17 cellular contexts compared by ENCODE assay signal in the genomic region with DNA sequence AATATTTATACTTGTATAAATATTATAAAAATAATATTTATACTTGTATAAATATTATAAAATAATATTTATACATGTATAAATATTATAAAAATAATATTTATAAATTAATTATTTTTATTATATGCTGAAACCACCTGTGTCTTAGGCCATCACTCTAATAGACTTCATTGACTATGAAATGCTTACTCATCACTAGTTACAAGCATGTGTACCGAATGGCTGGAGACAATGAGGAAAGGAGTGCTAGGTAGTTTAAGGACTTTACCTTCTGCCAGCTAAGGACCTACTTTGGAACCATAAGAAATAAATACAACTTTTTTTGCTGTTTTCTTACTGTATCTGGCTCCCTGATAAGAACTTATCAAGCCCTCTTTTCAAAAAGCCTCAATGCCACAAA.
DNase-seq lines count a peak whose midpoint lies in the region; ATAC-seq, FAIRE-seq and TF ChIP-seq lines count a peak whose summit lies in the region.
"Had no signal": no experiment of that assay in that cellular context is flagged by ENCODE, and none has a peak within 500 bp of the region (broad histone marks: within the 10 kb centered on the region; RNA-seq: fewer than 3 reads in every experiment).

No MANE protein-coding gene starts in this region.

- no peak overlapping the region for H4K5ac ChIP-seq in IMR-90 (ENCODE audit: low read depth, low read length)

- no peak overlapping the region for H3K18ac ChIP-seq in IMR-90 (ENCODE audit: low read depth, low read length)

- no peak overlapping the region for H3K56ac ChIP-seq in IMR-90 (ENCODE audit: extremely low read depth, insufficient read depth, low read length)

- no peak overlapping the region for H4K8ac ChIP-seq in IMR-90 (ENCODE audit: low read depth in 2 of 2, low read length in 2 of 2)

- no peak for ATAC-seq in IMR-90 (ENCODE audit: low read depth)
- ATAC-seq in K562 = no peak
- no peak for ATAC-seq in body of pancreas

- H2BK5ac ChIP-seq in IMR-90 (ENCODE audit: low read depth, low read length, poor library complexity, severe bottlenecking) = no peak overlapping the region

- H3K4me3 ChIP-seq in IMR-90 (ENCODE audit: insufficient read depth, low read depth, low read length) (no peak overlapping the region), K562 (no peak overlapping the region), body of pancreas (no peak overlapping the region), dorsolateral prefrontal cortex (no peak overlapping the region)
- H3K4me3 ChIP-seq: HAP-1 had no signal

- no peaks in the 10 kb centered on the region for H3K79me2 ChIP-seq in K562 (ENCODE audit: control insufficient read depth, insufficient read depth, low read length)

- H2AK9ac ChIP-seq in IMR-90 (replicated peaks; ENCODE audit: low read depth, low read length, poor library complexity) = no peak overlapping the region

- no peak for TF ChIP-seq CTCF in IMR-90 (conservative IDR thresholded peaks at IDR 0.05; ENCODE audit: low read depth, low read length)
- no peak for TF ChIP-seq CTCF in K562 (IDR thresholded peaks at IDR 0.05 in 2 of 3, conservative IDR thresholded peaks at IDR 0.05 in 1 of 3; ENCODE audit: insufficient read depth in 2 of 3, low read depth in 1 of 3, low read length in 3 of 3)
- TF ChIP-seq CTCF in body of pancreas (IDR thresholded peaks at IDR 0.05) = no peak
- TF ChIP-seq CTCF in dorsolateral prefrontal cortex (IDR thresholded peaks at IDR 0.05 in 54 of 56, conservative IDR thresholded peaks at IDR 0.05 in 2 of 56; ENCODE audit: low read depth in 1 of 56, partially characterized antibody in 56 of 56) = no peak

- CTCF ChIA-PET in IMR-90 (lab: Yijun Ruan, JAX) (no interaction called here), K562 (lab: Yijun Ruan, JAX; ENCODE audit: low intra/inter-chr PET ratio) (no interaction called here)

- H3K9me1 ChIP-seq in IMR-90 (ENCODE audit: insufficient read depth, low read length) = no peaks in the 10 kb centered on the region
- no peaks in the 10 kb centered on the region for H3K9me1 ChIP-seq in K562 (ENCODE audit: control insufficient read depth, insufficient read depth, low read length)

- no peak overlapping the region for H3K4me2 ChIP-seq in IMR-90 (ENCODE audit: low read depth, low read length)
- no peak overlapping the region for H3K4me2 ChIP-seq in K562 (ENCODE audit: insufficient read depth, low read length)

- BruUV-seq in IMR-90 (replicated peaks; lab: Mats Ljungman, UMichigan) (no TSS peak), K562 (replicated peaks; lab: Mats Ljungman, UMichigan) (no TSS peak)

- POLR2A ChIA-PET in IMR-90 (lab: Charles Lee; ENCODE audit: unreplicated experiment) (no interaction called here), K562 (lab: Yijun Ruan, JAX) (no interaction called here)

- no peak overlapping the region for H2BK15ac ChIP-seq in IMR-90 (ENCODE audit: low read depth, low read length)

- DNase-seq in IMR-90 (no peak), RCC 7860 (ENCODE audit: low spot score) (no peak), K562 (ENCODE audit: extremely low read depth in 1 of 4, low spot score in 3 of 4) (no peak), body of pancreas (no peak), dorsolateral prefrontal cortex (no peak), NCI-H1694 treated with DMSO at 0.1 percent for 48 hours (lab: John Stamatoyannopoulos, UW) (no peak)
- DNase-seq: C1 segment of cervical spinal cord; Calu3; CD4-positive, alpha-beta memory T cell; COR-L47; DMS53; DMS79 treated with DMSO at 0.1 percent for 48 hours; GOT3; HFFc6 had no signal

- intact Hi-C loops in IMR-90 (cut with micrococcal nuclease) (no loop called here), K562 (cut with micrococcal nuclease) (loop anchor here (10.0 kb wide), 1 partner anchor 219 kb away; no protein-coding TSS in a partner anchor), body of pancreas (cut with DNase I) (no loop called here), dorsolateral prefrontal cortex (cut with DNase I) (loop anchor here in 1 of 2 donors (10.0 kb wide), 2 partner anchors 141 to 159 kb away; no protein-coding TSS in a partner anchor)

- no peak overlapping the region for H3K14ac ChIP-seq in IMR-90 (replicated peaks; ENCODE audit: low read depth, low read length)

- no peak for TF ChIP-seq EP300 in K562 (IDR thresholded peaks at IDR 0.05; ENCODE audit: low read length)

- H3K9me3 ChIP-seq in IMR-90 (ENCODE audit: control insufficient read depth, insufficient read depth, low read length) = no peaks in the 10 kb centered on the region
- H3K9me3 ChIP-seq in K562 (replicated peaks; ENCODE audit: control insufficient read depth, insufficient read depth, low read depth, low read length) = peaks cover 11% of the 10 kb centered on the region
- H3K9me3 ChIP-seq in body of pancreas = no peaks in the 10 kb centered on the region
- H3K9me3 ChIP-seq: HAP-1 had no signal

- no peaks in the 10 kb centered on the region for H3K79me1 ChIP-seq in IMR-90 (ENCODE audit: low read depth in 1 of 2, low read length in 2 of 2)

- H3K9ac ChIP-seq in IMR-90 (ENCODE audit: low read depth, low read length) (no peak overlapping the region), K562 (ENCODE audit: insufficient read depth in 1 of 2, low read depth in 2 of 2, low read length in 2 of 2) (no peak overlapping the region)

- H3K4me1 ChIP-seq in IMR-90 (ENCODE audit: control insufficient read depth, insufficient read depth, low read length) = no peaks in the 10 kb centered on the region
- peaks cover 3 to 20% of the 10 kb centered on the region in 2 experiments; a peak in 3 of 5 replicates for H3K4me1 ChIP-seq in K562 (replicated peaks in 1 of 2; ENCODE audit: control insufficient read depth in 2 of 2, insufficient read depth in 2 of 2, low read length in 2 of 2)
- H3K4me1 ChIP-seq in body of pancreas = no peaks in the 10 kb centered on the region
- H3K4me1 ChIP-seq: HAP-1 had no signal

- dilution Hi-C loops in IMR-90 (cut with HindIII; ENCODE audit: low sequenced_read_pairs, unreplicated experiment) = no loop called here

- H3K4ac ChIP-seq in IMR-90 (ENCODE audit: low read depth, low read length) = no peak overlapping the region

- no peak overlapping the region for H3K23ac ChIP-seq in IMR-90 (ENCODE audit: low read depth, low read length)

- H3K36me3 ChIP-seq in IMR-90 (ENCODE audit: control insufficient read depth, insufficient read depth, low read length) (no peaks in the 10 kb centered on the region), K562 (ENCODE audit: control insufficient read depth, insufficient read depth, low read length) (0 out of 3 replicates have a peak, but pooled peaks cover 4% of the 10 kb centered on the region), body of pancreas (replicated peaks in 1 of 2; ENCODE audit: insufficient read depth in 1 of 2, low read depth in 2 of 2) (no peaks in the 10 kb centered on the region)
- H3K36me3 ChIP-seq: HAP-1 had no signal

- no peaks in the 10 kb centered on the region for H4K20me1 ChIP-seq in IMR-90 (ENCODE audit: insufficient read depth, low read length)
- no peaks in the 10 kb centered on the region for H4K20me1 ChIP-seq in K562 (replicated peaks; ENCODE audit: control insufficient read depth, insufficient read depth, low read length)

- no peak for TF ChIP-seq RAD21 in IMR-90 (IDR thresholded peaks at IDR 0.05; ENCODE audit: low read length)
- TF ChIP-seq RAD21 in K562 (CRISPR knock-in tag; conservative IDR thresholded peaks at IDR 0.05 in 1 of 2, IDR thresholded peaks at IDR 0.05 in 1 of 2) = no peak

- no peak overlapping the region for H3K27ac ChIP-seq in IMR-90 (ENCODE audit: insufficient read depth, low read length)
- no peak overlapping the region for H3K27ac ChIP-seq in K562 (ENCODE audit: extremely low read depth, low read depth, low read length)
- no peak overlapping the region for H3K27ac ChIP-seq in body of pancreas
- no peak overlapping the region for H3K27ac ChIP-seq in dorsolateral prefrontal cortex

- H2BK20ac ChIP-seq in IMR-90 (ENCODE audit: low read depth, low read length) = no peak overlapping the region

- H2BK120ac ChIP-seq in IMR-90 (ENCODE audit: low read depth, low read length) = no peak overlapping the region

- WGBS in IMR-90 (ENCODE audit: extremely low coverage in 2 of 2, insufficient read length in 1 of 2), 2 experiments = no CpG with 5 or more reads among the region's 1 CpG
- WGBS in K562 (ENCODE audit: insufficient coverage, low coverage, missing lambda C conversion rate) = 17% methylated on average over 1 of the region's 1 CpG
- 53 to 59% methylated on average over 1 of the region's 1 CpG for WGBS in body of pancreas, 2 donors

- TF ChIP-seq POLR2A in IMR-90 (IDR thresholded peaks at IDR 0.05; ENCODE audit: low read depth, low read length) (no peak), K562 (conservative IDR thresholded peaks at IDR 0.05) (no peak), body of pancreas (IDR thresholded peaks at IDR 0.05) (no peak)

- no peak overlapping the region for H4K91ac ChIP-seq in IMR-90 (ENCODE audit: insufficient read depth, low read depth, low read length)

- H2AK5ac ChIP-seq in IMR-90 (ENCODE audit: low read depth, low read length) = no peak overlapping the region

- H3K27me3 ChIP-seq in IMR-90 (ENCODE audit: control insufficient read depth, insufficient read depth, low read length) = no peaks in the 10 kb centered on the region
- H3K27me3 ChIP-seq in K562 (ENCODE audit: control insufficient read depth in 2 of 2, insufficient read depth in 2 of 2, low read length in 2 of 2) = no peaks in the 10 kb centered on the region
- H3K27me3 ChIP-seq in body of pancreas = no peaks in the 10 kb centered on the region
- no peaks in the 10 kb centered on the region for H3K27me3 ChIP-seq in dorsolateral prefrontal cortex

- in situ Hi-C loops in IMR-90 (cut with MboI; ENCODE audit: low sequenced_read_pairs) = no loop called here
- in situ Hi-C loops in K562 (cut with MboI) = no loop called here

- peak; percentile 98 for FAIRE-seq in RCC 7860 (lab: Jason Lieb, UNC)
- FAIRE-seq in K562 (lab: Jason Lieb, UNC) = no peak
- FAIRE-seq: GM12892, H54 had no signal

- H2AFZ ChIP-seq in IMR-90 (replicated peaks; ENCODE audit: low read length, poor library complexity) (no peak overlapping the region), K562 (ENCODE audit: low read depth, low read length) (peak overlapping the region; percentile 26; the same call in 1 of the 2 replicates)

TF ChIP-seq in IMR-90, 13 proteins besides CTCF, POLR2A, EP300 and RAD21:
- no peak for TF ChIP-seq RFX5 (IDR thresholded peaks at IDR 0.05; ENCODE audit: low read depth, low read length)
- TF ChIP-seq MAFK (IDR thresholded peaks at IDR 0.05; ENCODE audit: low read depth, low read length) = peak; percentile 61

TF ChIP-seq in K562, 482 proteins besides CTCF, POLR2A, EP300 and RAD21 (continues in another document):
- TF ChIP-seq ZNF717 (CRISPR knock-in tag; IDR thresholded peaks at IDR 0.05) (no peak), C11orf30 (IDR thresholded peaks at IDR 0.05; ENCODE audit: low read depth) (peak; percentile 69), ZNF77 (CRISPR knock-in tag; IDR thresholded peaks at IDR 0.05) (no peak), HNRNPH1 (optimal IDR thresholded peaks at IDR 0.05; ENCODE audit: low read depth, low read length) (no peak), SP2 (IDR thresholded peaks at IDR 0.05; ENCODE audit: extremely low read depth, low read depth, low read length, poor library complexity, severe bottlenecking) (no peak)
